Comparison of ENCODE assay signal across 17 cellular contexts in the genomic region with DNA sequence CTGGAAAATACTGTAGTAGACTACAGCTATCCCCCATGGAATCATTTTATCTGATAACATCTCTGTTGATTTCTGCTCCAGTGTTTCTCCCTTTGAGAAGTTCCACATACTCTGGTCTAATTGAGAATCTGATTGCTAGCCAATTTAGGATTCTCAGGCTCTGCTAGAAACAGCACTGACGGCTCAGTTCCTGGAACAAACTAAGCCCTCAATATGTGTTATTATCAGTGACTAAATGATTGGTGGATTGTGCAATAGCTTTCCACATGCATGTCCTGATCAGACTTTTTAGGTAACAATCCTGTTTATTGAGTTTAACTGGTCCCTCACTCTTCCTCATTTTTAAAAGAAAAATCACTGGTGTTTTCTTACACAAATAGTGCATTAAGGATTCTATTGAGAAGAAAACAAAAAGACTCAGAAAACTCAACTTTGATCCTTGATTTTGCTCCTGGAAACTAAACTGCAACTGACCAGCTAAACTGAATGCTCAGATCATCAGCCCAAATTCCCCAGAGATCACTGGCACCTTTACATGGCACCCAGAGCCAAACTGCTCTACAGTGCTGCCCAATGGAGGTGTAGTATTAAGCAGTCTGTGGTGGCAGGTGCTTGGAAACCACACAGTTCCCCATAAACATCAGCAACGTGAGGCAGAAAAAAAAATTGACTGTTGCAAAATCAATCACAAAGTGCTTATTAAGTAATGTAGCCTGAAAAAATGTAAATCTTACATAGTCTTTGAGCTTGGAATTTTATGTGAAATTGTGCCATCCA.
DNase-seq lines count a peak whose midpoint lies in the region; ATAC-seq, FAIRE-seq and TF ChIP-seq lines count a peak whose summit lies in the region.
"Had no signal": no experiment of that assay in that cellular context is flagged by ENCODE, and none has a peak within 500 bp of the region (broad histone marks: within the 10 kb centered on the region; RNA-seq: fewer than 3 reads in every experiment).

No MANE protein-coding gene starts in this region.

- H3K9me3 ChIP-seq in A673 (ENCODE audit: low read depth, low read length, poor library complexity, severe bottlenecking): peaks cover 15% of the 10 kb centered on the region
- H3K9me3 ChIP-seq in pancreas: no peaks in the 10 kb centered on the region
- H3K9me3 ChIP-seq: HAP-1 had no signal

- 14 to 29% methylated on average over 2 of the region's 2 CpGs for WGBS in pancreas, 2 donors

- POLR2A ChIA-PET in A673 (lab: Charles Lee; ENCODE audit: low non-redundant PET): interaction anchor here (0.6 kb wide), 1 partner anchor 21 kb away, joined by 3 read pairs; no protein-coding TSS in a partner anchor

- CTCF ChIA-PET in A673 (lab: Charles Lee): no interaction called here

- no TSS peak for BruUV-seq in A673 (replicated peaks; lab: Mats Ljungman, UMichigan)

- FAIRE-seq in bronchial epithelial cell (lab: Jason Lieb, UNC): no peak
- FAIRE-seq in pancreas (lab: Jason Lieb, UNC): no peak
- FAIRE-seq in GM12891 (lab: Jason Lieb, UNC): no peak

- TF ChIP-seq CTCF in A673 (conservative IDR thresholded peaks at IDR 0.05; ENCODE audit: low read depth, low read length) (no peak), bronchial epithelial cell (IDR thresholded peaks at IDR 0.05; ENCODE audit: insufficient read depth, low read length, severe bottlenecking) (no peak), pancreas (IDR thresholded peaks at IDR 0.05) (no peak)

- H3K27me3 ChIP-seq in A673 (replicated peaks; ENCODE audit: insufficient read depth, low read depth, low read length, poor library complexity) (peaks cover under 1% of the 10 kb centered on the region), bronchial epithelial cell (ENCODE audit: control insufficient read depth, insufficient read depth, low read length) (no peaks in the 10 kb centered on the region), pancreas (no peaks in the 10 kb centered on the region)

- H3K27ac ChIP-seq in A673 (ENCODE audit: low read depth, low read length, poor library complexity, severe bottlenecking) (no peak overlapping the region), pancreas (no peak overlapping the region)

- H3K4me3 ChIP-seq in A673 (ENCODE audit: low read depth, low read length, poor library complexity, severe bottlenecking) (no peak overlapping the region), bronchial epithelial cell (ENCODE audit: low read depth, low read length) (no peak overlapping the region), pancreas (no peak overlapping the region)
- H3K4me3 ChIP-seq: HAP-1 had no signal

- intact Hi-C loops in A673 (cut with micrococcal nuclease; ENCODE audit: unreplicated experiment): no loop called here
- intact Hi-C loops in pancreas (cut with DNase I): no loop called here

- H3K4me1 ChIP-seq in A673 (ENCODE audit: insufficient read depth, low read length, poor library complexity, severe bottlenecking) (no peaks in the 10 kb centered on the region), pancreas (no peaks in the 10 kb centered on the region)
- H3K4me1 ChIP-seq: HAP-1 had no signal

- peak in 3 of 4 donors; percentile 35 to 66 (median 54) for ATAC-seq in pancreas
- ATAC-seq: PC-3 had no signal

- H3K36me3 ChIP-seq in A673 (ENCODE audit: insufficient read depth, low read length, poor library complexity, severe bottlenecking) (no peaks in the 10 kb centered on the region), bronchial epithelial cell (ENCODE audit: control insufficient read depth, insufficient read depth, low read length) (no peaks in the 10 kb centered on the region), pancreas (no peaks in the 10 kb centered on the region)
- H3K36me3 ChIP-seq: HAP-1 had no signal

- TF ChIP-seq POLR2A in GM12891 (IDR thresholded peaks at IDR 0.05; ENCODE audit: low read depth, low read length): no peak

- DNase-seq in A673 (ENCODE audit: low spot score) (peak; percentile 18), DMS 273 treated with DMSO at 0.1 percent for 48 hours (lab: John Stamatoyannopoulos, UW) (peak; percentile 12), bronchial epithelial cell (ENCODE audit: low read depth) (peak; percentile 34), pancreas (no peak), GM12891 (ENCODE audit: insufficient read length, low spot score) (no peak), anterior cingulate cortex (lab: John Stamatoyannopoulos, UW) (no peak), NK-92 (lab: John Stamatoyannopoulos, UW; ENCODE audit: unreplicated experiment) (no peak)
- DNase-seq: C1 segment of cervical spinal cord; CD8-positive, alpha-beta memory T cell; DMS79; NCI-H1092 treated with DMSO at 0.1 percent for 48 hours; NCI-H2081; NCI-H2227 treated with DMSO at 0.1 percent for 48 hours; NCI-H524 treated with DMSO at 0.1 percent for 48 hours; PC-3; RPMI8226 had no signal

TF ChIP-seq in GM12891, 5 proteins besides CTCF, POLR2A, EP300 and RAD21:
- TF ChIP-seq TAF1 (IDR thresholded peaks at IDR 0.05; ENCODE audit: low read depth, low read length) (no peak), POLR2AphosphoS5 (IDR thresholded peaks at IDR 0.05; ENCODE audit: low read depth, low read length) (no peak), SPI1 (IDR thresholded peaks at IDR 0.05; ENCODE audit: low read depth, low read length) (no peak), PAX5 (IDR thresholded peaks at IDR 0.05; ENCODE audit: insufficient read depth, low read length, severe bottlenecking) (no peak), POU2F2 (IDR thresholded peaks at IDR 0.05; ENCODE audit: low read depth, low read length) (no peak)

Comparison
In these comparisons a context has a peak if more than half of its experiments do, and no peak if none do; other contexts are left out.
1. DNase-seq: peak in A673 (single experiment), DMS 273 treated with DMSO at 0.1 percent for 48 hours (single experiment) and bronchial epithelial cell (single experiment); none in pancreas (0 of 6), GM12891 (single experiment), anterior cingulate cortex (0 of 58) and NK-92 (single experiment).